2 cellular contexts compared by ENCODE assay signal in genomic region chr4:187942968-187943367, GRCh38.
A peak's percentile ranks its signal among the peaks of the same experiment; 100 is the strongest.
TF ChIP-seq lines count a peak whose summit lies in the region.

No MANE protein-coding gene starts in this region.

TF ChIP-seq in HepG2, 621 proteins besides CTCF, POLR2A, EP300 and RAD21:
- peak; percentile 41; the same call in 1 of the 2 replicates for TF ChIP-seq MAFF (IDR thresholded peaks at IDR 0.05; ENCODE audit: low read depth, low read length)
- peak; percentile 48 to 70; a peak in 3 of 4 replicates for TF ChIP-seq MAFK (conservative IDR thresholded peaks at IDR 0.05 in 1 of 2, IDR thresholded peaks at IDR 0.05 in 1 of 2; ENCODE audit: low read length in 2 of 2)
- no peak for TF ChIP-seq GPN1 (CRISPR knock-in tag; IDR thresholded peaks at IDR 0.05; ENCODE audit: borderline replicate concordance)
- no peak for TF ChIP-seq KAT7 (CRISPR knock-in tag; IDR thresholded peaks at IDR 0.05; ENCODE audit: borderline replicate concordance)

TF ChIP-seq in K562, 482 proteins besides CTCF, POLR2A, EP300 and RAD21:
- TF ChIP-seq MAFG (tag; conservative IDR thresholded peaks at IDR 0.05), result 0 out of 2 replicates have a peak, but pooled peaks have one; percentile 16
- TF ChIP-seq ZNF316 (IDR thresholded peaks at IDR 0.05), result peak; percentile 43; the same call in 1 of the 2 replicates
- peak; percentile 24; the same call in 1 of the 2 replicates for TF ChIP-seq MAFF (IDR thresholded peaks at IDR 0.05; ENCODE audit: low read length)
- TF ChIP-seq HNRNPK (IDR thresholded peaks at IDR 0.05; ENCODE audit: low read depth, low read length, poor library complexity, severe bottlenecking), result no peak
- TF ChIP-seq NFXL1 (CRISPR knock-in tag; IDR thresholded peaks at IDR 0.05), result no peak
